ENCODE assay signal across 17 cellular contexts in genomic region chr16:49533436-49533835, GRCh38.
DNase-seq lines count a peak whose midpoint lies in the region; ATAC-seq and TF ChIP-seq lines count a peak whose summit lies in the region.
"Had no signal": no experiment of that assay in that cellular context is flagged by ENCODE, and none has a peak within 500 bp of the region (broad histone marks: within the 10 kb centered on the region; RNA-seq: fewer than 3 reads in every experiment).

No MANE protein-coding gene starts in this region.

- H3K27me3 ChIP-seq in neural progenitor cell = no peaks in the 10 kb centered on the region
- H3K27me3 ChIP-seq in spleen (replicated peaks in 1 of 7) = peaks cover 0 to 25% (median 0%) of the 10 kb centered on the region in 7 donors
- H3K27me3 ChIP-seq: BE2C had no signal

- no peaks in the 10 kb centered on the region for H3K36me3 Mint-ChIP-seq in T-helper 17 cell (ENCODE audit: low read depth)
- no peaks in the 10 kb centered on the region for H3K36me3 Mint-ChIP-seq in central memory CD8-positive, alpha-beta T cell (ENCODE audit: insufficient read depth)
- H3K36me3 Mint-ChIP-seq in neural progenitor cell = no peaks in the 10 kb centered on the region
- H3K36me3 Mint-ChIP-seq: IgD-negative memory B cell had no signal

- H3K27me3 Mint-ChIP-seq in T-helper 17 cell (peaks cover 18% of the 10 kb centered on the region), neural progenitor cell (ENCODE audit: insufficient read depth, low read depth) (peaks cover 8% of the 10 kb centered on the region)
- H3K27me3 Mint-ChIP-seq in central memory CD8-positive, alpha-beta T cell = peaks cover 17% of the 10 kb centered on the region
- H3K27me3 Mint-ChIP-seq: CD4-positive, alpha-beta T cell had no signal

- H3K79me2 ChIP-seq in neural progenitor cell (ENCODE audit: low read depth) = peaks cover 18% of the 10 kb centered on the region

- H3K4me1 ChIP-seq in neural progenitor cell (peaks cover 71% of the 10 kb centered on the region), spleen (peaks cover 0 to 25% (median 2%) of the 10 kb centered on the region in 6 donors)

- intact Hi-C loops in spleen (cut with DNase I; ENCODE audit: low total_unique reads) = no loop called here

- H3K36me3 ChIP-seq in neural progenitor cell = no peaks in the 10 kb centered on the region
- no peaks in the 10 kb centered on the region for H3K36me3 ChIP-seq in spleen
- H3K36me3 ChIP-seq: BE2C had no signal

- TF ChIP-seq CTCF in neural progenitor cell (IDR thresholded peaks at IDR 0.05) (no peak), spleen (IDR thresholded peaks at IDR 0.05 in 8 of 11, conservative IDR thresholded peaks at IDR 0.05 in 3 of 11) (no peak)

- H3K4me1 Mint-ChIP-seq in T-helper 17 cell (no peaks in the 10 kb centered on the region), neural progenitor cell (peaks cover 74% of the 10 kb centered on the region)
- H3K4me1 Mint-ChIP-seq in central memory CD8-positive, alpha-beta T cell = peaks cover under 1% of the 10 kb centered on the region

- H3K27ac Mint-ChIP-seq in T-helper 17 cell = peak overlapping the region; percentile 56
- H3K27ac Mint-ChIP-seq in central memory CD8-positive, alpha-beta T cell (ENCODE audit: low read depth) = peak overlapping the region; percentile 67
- H3K27ac Mint-ChIP-seq in neural progenitor cell = peak overlapping the region; percentile 57
- H3K27ac Mint-ChIP-seq: CD4-positive, alpha-beta T cell; GM23338; IgD-negative memory B cell had no signal

- 88 to 96% (median 92%) methylated on average over 7 of the region's 7 CpGs for WGBS in spleen, 5 donors

- H4K20me1 ChIP-seq in neural progenitor cell (ENCODE audit: low read depth) = peaks cover 91% of the 10 kb centered on the region

- no peak overlapping the region for H3K4me3 ChIP-seq in neural progenitor cell
- H3K4me3 ChIP-seq in spleen = no peak overlapping the region
- H3K4me3 ChIP-seq: GM23338 had no signal

- no peak overlapping the region for H3K27ac ChIP-seq in neural progenitor cell
- no peak overlapping the region for H3K27ac ChIP-seq in spleen
- H3K27ac ChIP-seq: C4-2B had no signal

- H3K4me3 Mint-ChIP-seq in T-helper 17 cell (no peak overlapping the region), neural progenitor cell (no peak overlapping the region)
- no peak overlapping the region for H3K4me3 Mint-ChIP-seq in central memory CD8-positive, alpha-beta T cell
- H3K4me3 Mint-ChIP-seq: CD4-positive, alpha-beta T cell; GM23338 had no signal

- no peak overlapping the region for H3K9ac ChIP-seq in neural progenitor cell

- H3K9me3 ChIP-seq in T-helper 17 cell (ENCODE audit: control insufficient read depth, low read length, poor library complexity, severe bottlenecking) = no peaks in the 10 kb centered on the region
- no peaks in the 10 kb centered on the region for H3K9me3 ChIP-seq in neural progenitor cell (ENCODE audit: low read depth)
- H3K9me3 ChIP-seq in spleen = no peaks in the 10 kb centered on the region
- H3K9me3 ChIP-seq: BE2C had no signal

- no peaks in the 10 kb centered on the region for H3K9me3 Mint-ChIP-seq in central memory CD8-positive, alpha-beta T cell
- H3K9me3 Mint-ChIP-seq in neural progenitor cell = no peaks in the 10 kb centered on the region
- H3K9me3 Mint-ChIP-seq: CD4-positive, alpha-beta T cell; GM23338; IgD-negative memory B cell had no signal

- H3F3A ChIP-seq in neural progenitor cell (ENCODE audit: low read depth) = peaks cover 18% of the 10 kb centered on the region

- H3K4me2 ChIP-seq in neural progenitor cell = no peak overlapping the region
- H3K4me2 ChIP-seq: GM23338 had no signal

- no peak for TF ChIP-seq POLR2A in spleen (IDR thresholded peaks at IDR 0.05)

- no peak for ATAC-seq in T-helper 17 cell
- no peak for ATAC-seq in central memory CD8-positive, alpha-beta T cell (replicated peaks; ENCODE audit: extremely low read depth, poor library complexity, severe bottlenecking)
- no peak for ATAC-seq in HG03045 (IDR thresholded peaks at IDR 0.05; ENCODE audit: unreplicated experiment)
- ATAC-seq: GM23338 had no signal

- H2AFZ ChIP-seq in neural progenitor cell (replicated peaks) = no peak overlapping the region
- H2AFZ ChIP-seq: GM23338 had no signal

- DNase-seq in T-helper 17 cell (no peak), neural progenitor cell (ENCODE audit: low spot score) (no peak), spleen (peak; percentile 56), SKM-1 treated with dmso at 0.1 percent for 144 hours (lab: John Stamatoyannopoulos, UW; ENCODE audit: unreplicated experiment) (no peak), NCI-H345 treated with DMSO at 0.1 percent for 48 hours (lab: John Stamatoyannopoulos, UW; ENCODE audit: unreplicated experiment) (no peak), cerebellar cortex (ENCODE audit: low spot score) (no peak)
- no peak for DNase-seq in central memory CD8-positive, alpha-beta T cell (ENCODE audit: low spot score in 2 of 2)
- DNase-seq: ACHN; BE2C; CD4-positive, alpha-beta T cell; DMS79 treated with DMSO at 0.1 percent for 48 hours; GF-D8; HCEC 1CT had no signal
